ENCODE assay signal across 1 cellular context in genomic region chr12:65278576-65279386, GRCh38.
TF ChIP-seq lines count a peak whose summit lies in the region.

Gene MSRB3 (plus strand): TSS chr12:65278683. CDS start chr12:65308580, 29,897 bp downstream.

TF ChIP-seq in HepG2, 621 proteins besides CTCF, POLR2A, EP300 and RAD21 (continued from another document and continues in another):
- 0 out of 2 replicates have a peak, but pooled peaks have one; percentile 36 for TF ChIP-seq NFATC3 (CRISPR knock-in tag; IDR thresholded peaks at IDR 0.05)
- TF ChIP-seq ZSCAN12 (CRISPR knock-in tag; IDR thresholded peaks at IDR 0.05) = no peak
- peak; percentile 95 for TF ChIP-seq MTF2 (CRISPR knock-in tag; IDR thresholded peaks at IDR 0.05; ENCODE audit: borderline replicate concordance)
- no peak for TF ChIP-seq PCBP2 (optimal IDR thresholded peaks at IDR 0.05; ENCODE audit: low read depth, low read length, poor library complexity, severe bottlenecking)
- peak; percentile 68; the same call in 1 of the 2 replicates for TF ChIP-seq KDM5B (CRISPR knock-in tag; IDR thresholded peaks at IDR 0.05; ENCODE audit: borderline replicate concordance)
- TF ChIP-seq ZNF546 (CRISPR knock-in tag; conservative IDR thresholded peaks at IDR 0.05) = 0 out of 2 replicates have a peak, but pooled peaks have one; percentile 54
- 0 out of 2 replicates have a peak, but pooled peaks have one; percentile 25 for TF ChIP-seq CCDC6 (CRISPR knock-in tag; IDR thresholded peaks at IDR 0.05)
- no peak for TF ChIP-seq NBN (conservative IDR thresholded peaks at IDR 0.05)
- TF ChIP-seq ZFP91 (CRISPR knock-in tag; IDR thresholded peaks at IDR 0.05; ENCODE audit: borderline replicate concordance) = peak; percentile 54; the same call in 1 of the 2 replicates
- TF ChIP-seq TEAD3 (CRISPR knock-in tag; optimal IDR thresholded peaks at IDR 0.05; ENCODE audit: borderline replicate concordance) = peak; percentile 82
- peak; percentile 49; the same call in 1 of the 2 replicates for TF ChIP-seq MEIS1 (CRISPR knock-in tag; IDR thresholded peaks at IDR 0.05; ENCODE audit: borderline replicate concordance)
- TF ChIP-seq SMAD9 (CRISPR knock-in tag; IDR thresholded peaks at IDR 0.05) = no peak
- TF ChIP-seq MXD4 (CRISPR knock-in tag; IDR thresholded peaks at IDR 0.05) = 0 out of 2 replicates have a peak, but pooled peaks have one; percentile 13
- TF ChIP-seq SRF (IDR thresholded peaks at IDR 0.05; ENCODE audit: low read depth, low read length) = peak; percentile 66; the same call in 1 of the 2 replicates
- 0 out of 2 replicates have a peak, but pooled peaks have one; percentile 11 for TF ChIP-seq HMG20B (CRISPR knock-in tag; conservative IDR thresholded peaks at IDR 0.05)
- peak; percentile 62; the same call in 1 of the 2 replicates for TF ChIP-seq KMT2B (CRISPR knock-in tag; IDR thresholded peaks at IDR 0.05)
- no peak for TF ChIP-seq BRD4 (CRISPR knock-in tag; IDR thresholded peaks at IDR 0.05)
- 0 out of 2 replicates have a peak, but pooled peaks have one; percentile 15 for TF ChIP-seq ZGPAT (CRISPR knock-in tag; IDR thresholded peaks at IDR 0.05)
- TF ChIP-seq ZBTB7A (CRISPR knock-in tag; IDR thresholded peaks at IDR 0.05) = peak; percentile 68; the same call in 1 of the 2 replicates
- no peak for TF ChIP-seq POLR2AphosphoS5 (IDR thresholded peaks at IDR 0.05; ENCODE audit: low read depth, low read length)
- 0 out of 2 replicates have a peak, but pooled peaks have one; percentile 28 for TF ChIP-seq SNAPC2 (CRISPR knock-in tag; IDR thresholded peaks at IDR 0.05)
- peak; percentile 22; the same call in 1 of the 2 replicates for TF ChIP-seq DMAP1 (CRISPR knock-in tag; IDR thresholded peaks at IDR 0.05)
- peak; percentile 97 for TF ChIP-seq ZNF263 (CRISPR knock-in tag; IDR thresholded peaks at IDR 0.05)
- TF ChIP-seq ZNF143 (CRISPR knock-in tag; IDR thresholded peaks at IDR 0.05) = peak; percentile 84
- no peak for TF ChIP-seq ZXDC (CRISPR knock-in tag; IDR thresholded peaks at IDR 0.05)
- 0 out of 2 replicates have a peak, but pooled peaks have one; percentile 23 for TF ChIP-seq ZNF784 (CRISPR knock-in tag; IDR thresholded peaks at IDR 0.05; ENCODE audit: borderline replicate concordance)
- 0 out of 2 replicates have a peak, but pooled peaks have one; percentile 17 for TF ChIP-seq HDAC2 (CRISPR knock-in tag; IDR thresholded peaks at IDR 0.05)
- peak; percentile 38; the same call in 1 of the 2 replicates for TF ChIP-seq PHF8 (CRISPR knock-in tag; IDR thresholded peaks at IDR 0.05)
- TF ChIP-seq SSRP1 (CRISPR knock-in tag; IDR thresholded peaks at IDR 0.05) = no peak
- TF ChIP-seq ARID4A (CRISPR knock-in tag; IDR thresholded peaks at IDR 0.05; ENCODE audit: borderline replicate concordance) = peak; percentile 55; the same call in 1 of the 2 replicates
- 0 out of 2 replicates have a peak, but pooled peaks have one; percentile 30 for TF ChIP-seq SKIL (CRISPR knock-in tag; IDR thresholded peaks at IDR 0.05; ENCODE audit: borderline replicate concordance)
- TF ChIP-seq ZNF777 (CRISPR knock-in tag; IDR thresholded peaks at IDR 0.05) = peak; percentile 57
- 0 out of 2 replicates have a peak, but pooled peaks have one; percentile 37 for TF ChIP-seq ZNF572 (CRISPR knock-in tag; IDR thresholded peaks at IDR 0.05)
- no peak for TF ChIP-seq ZNF589 (CRISPR knock-in tag; conservative IDR thresholded peaks at IDR 0.05)
- TF ChIP-seq MXD3 (CRISPR knock-in tag; IDR thresholded peaks at IDR 0.05) = no peak
- peak; percentile 32; the same call in 1 of the 2 replicates for TF ChIP-seq ZMYM4 (CRISPR knock-in tag; IDR thresholded peaks at IDR 0.05)
- TF ChIP-seq HNRNPK (IDR thresholded peaks at IDR 0.05; ENCODE audit: low read depth, low read length, poor library complexity, severe bottlenecking) = peak; percentile 91
- peak; percentile 58; the same call in 1 of the 2 replicates for TF ChIP-seq KDM2A (CRISPR knock-in tag; IDR thresholded peaks at IDR 0.05; ENCODE audit: borderline replicate concordance, low read depth)
- peak; percentile 70 for TF ChIP-seq MYPOP (CRISPR knock-in tag; IDR thresholded peaks at IDR 0.05)
- TF ChIP-seq ZBTB26 (CRISPR knock-in tag; IDR thresholded peaks at IDR 0.05; ENCODE audit: borderline replicate concordance) = no peak
